Comparison of ENCODE assay signal across 7 cellular contexts in the genomic region with DNA sequence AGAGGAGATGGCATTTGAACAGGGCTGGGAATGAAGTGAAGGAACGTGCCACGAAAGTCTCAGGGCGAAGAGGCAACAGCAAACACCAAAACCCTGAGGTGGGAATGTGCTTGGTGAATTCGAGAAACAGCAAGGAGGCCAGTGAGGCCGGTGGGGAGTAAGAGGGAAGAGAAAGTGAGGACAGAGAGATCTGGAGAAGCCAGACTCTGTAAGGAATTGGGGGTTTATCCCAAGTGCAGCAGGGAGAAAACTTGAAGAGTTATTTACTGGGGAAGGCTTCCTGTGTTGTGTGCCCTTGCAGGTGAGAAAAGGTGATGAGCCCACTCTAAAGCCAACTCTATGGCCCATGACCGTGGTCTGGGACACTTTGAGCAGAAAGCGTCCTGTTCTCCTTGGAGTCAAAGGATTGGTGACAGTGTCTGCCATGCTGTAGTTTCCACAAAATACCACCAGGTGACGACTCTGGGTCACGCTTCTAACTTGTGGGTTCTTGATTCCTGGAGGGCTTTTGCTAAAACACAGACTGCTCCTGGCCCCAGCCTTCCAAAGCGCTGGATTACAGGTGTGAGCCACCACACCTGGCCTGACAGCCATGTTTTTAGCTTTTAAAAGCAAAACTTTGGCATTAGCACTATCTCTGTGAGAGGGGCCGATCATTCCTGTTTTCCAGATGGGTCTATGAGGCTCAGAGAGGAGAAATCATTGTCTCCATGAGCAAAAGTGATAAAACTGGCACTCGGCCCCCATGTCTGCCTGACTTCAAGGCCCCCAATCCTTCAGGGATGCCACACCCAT. TPM values are rescaled to one million over a fixed set of nuclear protein-coding genes. Genes with fewer than 3 reads are reported as not detected.
DNase-seq lines count a peak whose midpoint lies in the region; ATAC-seq, FAIRE-seq and TF ChIP-seq lines count a peak whose summit lies in the region.

No MANE protein-coding gene starts in this region.

- no TSS peak for BruUV-seq in PC-3 (replicated peaks; lab: Mats Ljungman, UMichigan)

- no peaks in the 10 kb centered on the region for H3K4me1 Mint-ChIP-seq in activated T-helper 17 cell treated with anti-CD3 and anti-CD28 coated beads, Interleukin-2, amount 50 U/mL, for 72 hours

- no peaks in the 10 kb centered on the region for H3K9me3 ChIP-seq in PC-3 (ENCODE audit: low read length)

- no peak overlapping the region for H3K27ac Mint-ChIP-seq in activated T-helper 17 cell treated with anti-CD3 and anti-CD28 coated beads, Interleukin-2, amount 50 U/mL, for 72 hours

- peaks cover 15% of the 10 kb centered on the region for H3K27me3 Mint-ChIP-seq in activated T-helper 17 cell treated with anti-CD3 and anti-CD28 coated beads, Interleukin-2, amount 50 U/mL, for 72 hours

- CTCF ChIA-PET in PC-3 (lab: Charles Lee): interaction anchor here (0.5 to 1.8 kb wide), 5 partner anchors 84 to 207 kb away, joined by 4 to 10 read pairs (median 8); partner anchors contain the start of gene SLC52A3

- no peak overlapping the region for H3K4me2 ChIP-seq in PC-3 (ENCODE audit: low read length)

- no peaks in the 10 kb centered on the region for H3K36me3 ChIP-seq in PC-3 (ENCODE audit: low read depth, low read length)

- POLR2A ChIA-PET in PC-3 (lab: Charles Lee; ENCODE audit: unreplicated experiment): no interaction called here

- no peaks in the 10 kb centered on the region for H3K79me2 ChIP-seq in PC-3 (ENCODE audit: low read length)

- no peak for FAIRE-seq in frontal cortex (lab: Jason Lieb, UNC)

- no peak overlapping the region for H3K4me3 Mint-ChIP-seq in activated T-helper 17 cell treated with anti-CD3 and anti-CD28 coated beads, Interleukin-2, amount 50 U/mL, for 72 hours

- no peak overlapping the region for H3K4me3 ChIP-seq in GM12864 (ENCODE audit: low read depth, low read length)
- no peak overlapping the region for H3K4me3 ChIP-seq in PC-3 (ENCODE audit: low read length)

- H3K9me2 ChIP-seq in PC-3 (replicated peaks; ENCODE audit: low read length): no peaks in the 10 kb centered on the region

- no peak overlapping the region for H3K27ac ChIP-seq in PC-3 (ENCODE audit: low read length)

- H3K27me3 ChIP-seq in PC-3 (ENCODE audit: low read length): no peaks in the 10 kb centered on the region

- intact Hi-C loops in PC-3 (cut with micrococcal nuclease): loop anchor here (1.0 to 2.0 kb wide), 4 partner anchors 84 to 207 kb away; partner anchors contain the start of gene SLC52A3

- TF ChIP-seq CTCF in GM12864 (IDR thresholded peaks at IDR 0.05; ENCODE audit: low read depth, low read length, missing control alignments) (peak; percentile 100), PC-3 (conservative IDR thresholded peaks at IDR 0.05; ENCODE audit: low read depth, low read length) (peak; percentile 97), omental fat pad (IDR thresholded peaks at IDR 0.05) (peak in 2 of 3 donors; percentile 69 to 85)

- H2AFZ ChIP-seq in PC-3 (ENCODE audit: low read length): no peak overlapping the region

- no peaks in the 10 kb centered on the region for H3K4me1 ChIP-seq in PC-3 (ENCODE audit: insufficient read depth, low read length)

- H3F3A ChIP-seq in PC-3 (ENCODE audit: low read length, unreplicated experiment): no peaks in the 10 kb centered on the region

- H3K36me3 Mint-ChIP-seq in activated T-helper 17 cell treated with anti-CD3 and anti-CD28 coated beads, Interleukin-2, amount 50 U/mL, for 72 hours (ENCODE audit: low read depth): no peaks in the 10 kb centered on the region

- H4K20me1 ChIP-seq in PC-3 (ENCODE audit: low read length): no peaks in the 10 kb centered on the region

- no peak overlapping the region for H3K9ac ChIP-seq in PC-3 (ENCODE audit: low read length)

- DNase-seq in GM12864 (ENCODE audit: low read depth): no peak
- DNase-seq in KG1 (lab: John Stamatoyannopoulos, UW): peak; percentile 47
- peak; percentile 87 for DNase-seq in PC-3
- DNase-seq in frontal cortex (ENCODE audit: low spot score in 2 of 2): peak; percentile 56 to 82
- no peak for DNase-seq in omental fat pad (ENCODE audit: low spot score)

- ATAC-seq in PC-3 (peak; percentile 88), omental fat pad (ENCODE audit: low FRiP score) (no peak), GM21717 (IDR thresholded peaks at IDR 0.05; ENCODE audit: unreplicated experiment) (no peak)
- peak; percentile 68 for ATAC-seq in activated T-helper 17 cell treated with anti-CD3 and anti-CD28 coated beads, Interleukin-2, amount 50 U/mL, for 72 hours (replicated peaks)

- H3K9me3 Mint-ChIP-seq in activated T-helper 17 cell treated with anti-CD3 and anti-CD28 coated beads, Interleukin-2, amount 50 U/mL, for 72 hours: no peaks in the 10 kb centered on the region

RNA-seq across cellular contexts. Expression of gene CSNK2A1, which starts 18.0 kb away (rescaled TPM):
- total RNA-seq in PC-3 (2014; rRNA removed) (147 and 161 TPM in 2 replicates), frontal cortex (179 TPM), omental fat pad (10 to 100 TPM; 67.3 to 94.8 (median 84.7) TPM)
- 100 to 1,000 TPM; 141 to 145 TPM for total RNA-seq in activated T-helper 17 cell treated with anti-CD3 and anti-CD28 coated beads, Interleukin-2, amount 50 U/mL, for 72 hours

RNA-seq across cellular contexts. Expression of gene TCF15, which starts 48.5 kb away (rescaled TPM):
- total RNA-seq in PC-3 (2014; rRNA removed) (0.40 and 0.98 TPM in 2 replicates), frontal cortex (under 0.01 TPM), omental fat pad (10 to 100 TPM in 1 of 4 donors, 1 to 10 TPM in 3; 1.2 to 13.2 (median 2.6) TPM)
- not detected for total RNA-seq in activated T-helper 17 cell treated with anti-CD3 and anti-CD28 coated beads, Interleukin-2, amount 50 U/mL, for 72 hours

Comparison
In these comparisons a context has a peak if more than half of its experiments do, and no peak if none do; other contexts are left out.
1. DNase-seq: peak in KG1 (single experiment), PC-3 (single experiment) and frontal cortex (2 of 2); none in GM12864 (single experiment) and omental fat pad (single experiment).
2. ATAC-seq: peak in PC-3 (single experiment) and activated T-helper 17 cell treated with anti-CD3 and anti-CD28 coated beads, Interleukin-2, amount 50 U/mL, for 72 hours (single experiment); none in omental fat pad (single experiment) and GM21717 (single experiment).
3. Peak in every context shown above with its lines, with median percentiles within 50 percentile points of each other: CTCF ChIP-seq.